9 cellular contexts compared by ENCODE assay signal in the genomic region with DNA sequence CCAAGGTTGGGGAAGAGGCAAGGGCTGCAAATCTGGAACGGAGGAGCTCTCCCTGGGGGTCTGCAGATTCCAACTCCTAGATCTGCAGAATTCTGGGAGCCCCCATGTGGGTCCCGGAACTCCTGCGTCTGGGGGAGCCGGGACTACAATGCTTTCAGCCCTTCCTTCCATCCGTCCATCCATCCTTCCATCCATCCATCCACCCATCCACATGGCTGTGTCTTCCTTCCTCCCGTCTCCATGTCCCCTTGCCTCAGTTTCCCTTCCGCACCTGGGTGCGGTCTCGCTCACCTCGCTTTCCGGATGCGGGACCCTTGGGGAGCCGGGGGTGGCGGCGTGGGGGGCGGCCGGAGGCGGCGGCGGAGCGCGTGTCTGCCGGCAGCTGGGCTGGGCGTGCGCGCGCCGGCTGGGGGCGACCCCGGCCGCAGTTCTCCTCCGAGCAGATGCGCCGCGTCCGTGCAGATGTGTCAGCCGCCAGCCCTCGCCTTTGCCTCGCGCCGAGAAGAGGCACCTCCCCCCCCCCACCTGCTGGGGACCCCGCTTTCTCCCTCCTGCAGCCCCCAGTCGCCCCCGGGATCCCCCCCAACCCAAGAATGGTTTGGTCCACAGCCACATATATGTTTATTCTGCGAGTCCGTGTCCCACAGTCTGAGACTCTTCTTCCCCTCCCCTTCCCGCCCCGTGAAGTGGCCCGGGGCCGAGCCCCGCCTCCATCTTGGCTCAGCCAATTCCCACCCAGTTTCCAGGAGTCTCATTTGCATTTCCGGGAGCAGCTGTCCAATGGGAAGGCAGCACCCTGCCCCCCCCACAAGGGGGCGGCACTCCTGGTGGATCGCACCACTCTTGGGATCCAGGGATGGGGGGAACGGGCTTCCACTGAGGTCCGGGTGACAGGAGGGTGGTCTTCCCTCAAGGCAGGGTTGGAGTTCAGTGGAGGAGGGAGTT. TPM values are rescaled to one million over a fixed set of nuclear protein-coding genes. Genes with fewer than 3 reads are reported as not detected.
A peak's percentile ranks its signal among the peaks of the same experiment; 100 is the strongest.
DNase-seq lines count a peak whose midpoint lies in the region; ATAC-seq and TF ChIP-seq lines count a peak whose summit lies in the region.
"Had no signal": no experiment of that assay in that cellular context is flagged by ENCODE, and none has a peak within 500 bp of the region (broad histone marks: within the 10 kb centered on the region; RNA-seq: fewer than 3 reads in every experiment).

No MANE protein-coding gene starts in this region.

- in situ Hi-C loops in brain microvascular endothelial cell (cut with HindIII; ENCODE audit: low pct_ligation_motif_present, low sequenced_read_pairs) = no loop called here
- in situ Hi-C loops in gastrocnemius medialis (cut with MboI; ENCODE audit: low sequenced_read_pairs in 4 of 4) = no loop called here

- H3K9ac ChIP-seq in iPS-18a (ENCODE audit: low read length) = peak overlapping the region; percentile 28

- H3K4me3 Mint-ChIP-seq in CD4-positive, alpha-beta T cell = peak overlapping the region; percentile 36

- POLR2A ChIA-PET in CD4-positive, alpha-beta T cell (lab: Charles Lee) = interaction anchor here (0.7 to 1.4 kb wide), 4 partner anchors 9 to 68 kb away, joined by 3 to 4 read pairs (median 3); a partner anchor contains a TSS

- H3K27ac Mint-ChIP-seq in CD4-positive, alpha-beta T cell = no peak overlapping the region

- H3K4me3 ChIP-seq in Peyer's patch (peak overlapping the region in 2 of 4 donors; percentile 2 to 22), brain microvascular endothelial cell (ENCODE audit: low read depth, low read length) (peak overlapping the region; percentile 15), iPS-18a (ENCODE audit: low read length) (peak overlapping the region; percentile 39), gastrocnemius medialis (peak overlapping the region in 1 of 4 donors; percentile 19)

- H3K36me3 ChIP-seq in Peyer's patch = peaks cover 0 to 17% (median 0%) of the 10 kb centered on the region in 3 donors
- no peaks in the 10 kb centered on the region for H3K36me3 ChIP-seq in brain microvascular endothelial cell (replicated peaks)
- H3K36me3 ChIP-seq in iPS-18a (ENCODE audit: control insufficient read depth, low read depth, low read length) = no peaks in the 10 kb centered on the region
- H3K36me3 ChIP-seq in gastrocnemius medialis = no peaks in the 10 kb centered on the region

- H3K4me1 ChIP-seq in Peyer's patch (peaks cover 0 to 24% (median 9%) of the 10 kb centered on the region in 4 donors), iPS-18a (ENCODE audit: control insufficient read depth, low read depth, low read length) (no peaks in the 10 kb centered on the region), gastrocnemius medialis (peaks cover 3 to 11% of the 10 kb centered on the region in 2 donors)

- H3K9me3 ChIP-seq in CD4-positive, alpha-beta T cell (ENCODE audit: control insufficient read depth, low read length) = no peaks in the 10 kb centered on the region
- H3K9me3 ChIP-seq in Peyer's patch (no peaks in the 10 kb centered on the region), iPS-18a (ENCODE audit: control insufficient read depth, low read depth, low read length) (no peaks in the 10 kb centered on the region), gastrocnemius medialis (no peaks in the 10 kb centered on the region)

- H3K27me3 ChIP-seq in CD4-positive, alpha-beta T cell (ENCODE audit: control insufficient read depth, insufficient read depth, low read length) = peaks cover 27% of the 10 kb centered on the region
- H3K27me3 ChIP-seq in Peyer's patch = peaks cover 0 to 26% of the 10 kb centered on the region in 2 donors
- H3K27me3 ChIP-seq in brain microvascular endothelial cell (replicated peaks) = peaks cover 14% of the 10 kb centered on the region
- H3K27me3 ChIP-seq in iPS-18a (ENCODE audit: control insufficient read depth, insufficient read depth, low read length) = peaks cover 50% of the 10 kb centered on the region
- H3K27me3 ChIP-seq in gastrocnemius medialis = peaks cover 27 to 33% (median 31%) of the 10 kb centered on the region in 3 donors

- H3K27ac ChIP-seq in CD4-positive, alpha-beta T cell (ENCODE audit: low read depth, low read length) = no peak overlapping the region
- H3K27ac ChIP-seq in Peyer's patch (no peak overlapping the region), brain microvascular endothelial cell (no peak overlapping the region), iPS-18a (ENCODE audit: low read length) (no peak overlapping the region), gastrocnemius medialis (no peak overlapping the region)

- no peak for TF ChIP-seq CTCF in CD4-positive, alpha-beta T cell (IDR thresholded peaks at IDR 0.05)
- TF ChIP-seq CTCF in Peyer's patch (IDR thresholded peaks at IDR 0.05) (no peak), brain microvascular endothelial cell (IDR thresholded peaks at IDR 0.05; ENCODE audit: low read depth, low read length, missing control alignments) (peak; percentile 5), gastrocnemius medialis (IDR thresholded peaks at IDR 0.05 in 4 of 5, conservative IDR thresholded peaks at IDR 0.05 in 1 of 5) (peak in 1 of 5 experiments; percentile 29)

- peaks cover 33% of the 10 kb centered on the region for H3K27me3 Mint-ChIP-seq in CD4-positive, alpha-beta T cell

- DNase-seq in CD4-positive, alpha-beta T cell = peak in 4 of 10 experiments; percentile 19 to 58 (median 30)
- peak; percentile 85 for DNase-seq in HuH-7.5 (ENCODE audit: low spot score)
- peak in 2 of 3 donors; percentile 56 to 67 for DNase-seq in Peyer's patch
- DNase-seq in brain microvascular endothelial cell = peak; percentile 75
- peak; percentile 35 to 71 for DNase-seq in gastrocnemius medialis

- intact Hi-C loops in CD4-positive, alpha-beta T cell (cut with DNase I, micrococcal nuclease) = no loop called here
- intact Hi-C loops in gastrocnemius medialis (cut with DNase I; ENCODE audit: low total_unique reads) = no loop called here

- no peaks in the 10 kb centered on the region for H3K36me3 Mint-ChIP-seq in CD4-positive, alpha-beta T cell (ENCODE audit: low read depth)

- CTCF ChIA-PET in CD4-positive, alpha-beta T cell (lab: Charles Lee) = interaction anchor here (0.6 to 1.0 kb wide), 2 partner anchors 51 to 534 kb away, joined by 3 to 4 read pairs; no protein-coding TSS in a partner anchor

- peak; percentile 68 for ATAC-seq in CD4-positive, alpha-beta T cell (ENCODE audit: poor library complexity)
- peak; percentile 82 to 93 for ATAC-seq in gastrocnemius medialis
- ATAC-seq in HG03095 (IDR thresholded peaks at IDR 0.05; ENCODE audit: unreplicated experiment) = no peak
- ATAC-seq in GM19328 (IDR thresholded peaks at IDR 0.05; ENCODE audit: unreplicated experiment) = no peak

- peaks cover 13% of the 10 kb centered on the region for H3K4me1 Mint-ChIP-seq in CD4-positive, alpha-beta T cell (ENCODE audit: low read depth)

- TF ChIP-seq POLR2A in Peyer's patch (IDR thresholded peaks at IDR 0.05) (no peak), gastrocnemius medialis (IDR thresholded peaks at IDR 0.05) (no peak)

- no peaks in the 10 kb centered on the region for H3K9me3 Mint-ChIP-seq in CD4-positive, alpha-beta T cell

RNA-seq across cellular contexts. Expression of a gene that starts 8.8 kb away (rescaled TPM):
- 1 to 10 TPM; 1.5 to 2.2 TPM for total RNA-seq in CD4-positive, alpha-beta T cell
- total RNA-seq in Peyer's patch (100 to 1,000 TPM in 1 of 4 donors, 10 to 100 TPM in 3; 28.1 to 102 (median 60.0) TPM), gastrocnemius medialis (100 to 1,000 TPM in 1 of 4 donors, 10 to 100 TPM in 3; 59.7 to 101 (median 88.7) TPM)

RNA-seq across cellular contexts. Expression of a gene that starts 9.6 kb away (rescaled TPM):
- total RNA-seq in CD4-positive, alpha-beta T cell = not detected
- total RNA-seq in Peyer's patch (not detected), gastrocnemius medialis (not detected)
- total RNA-seq: glomerular endothelial cell had no signal

RNA-seq across cellular contexts. Expression of a gene that starts 11.9 kb away (rescaled TPM):
- total RNA-seq in CD4-positive, alpha-beta T cell = not detected
- not detected for total RNA-seq in Peyer's patch
- not detected for total RNA-seq in gastrocnemius medialis
- total RNA-seq: glomerular endothelial cell had no signal

RNA-seq across cellular contexts. Expression of a gene that starts 23.8 kb away (rescaled TPM):
- 10 to 100 TPM; 26.6 to 27.2 TPM for total RNA-seq in CD4-positive, alpha-beta T cell
- total RNA-seq in Peyer's patch (10 to 100 TPM; 10.1 to 47.0 (median 15.5) TPM), gastrocnemius medialis (10 to 100 TPM in 3 of 4 donors, 1 to 10 TPM in 1; 7.4 to 22.3 (median 14.1) TPM)

RNA-seq across cellular contexts. Expression of a gene that starts 32.3 kb away (rescaled TPM):
- total RNA-seq in CD4-positive, alpha-beta T cell = 10 to 100 TPM; 10.5 to 14.7 TPM
- total RNA-seq in Peyer's patch = 1 to 10 TPM; 1.4 to 7.4 (median 3.0) TPM
- total RNA-seq in gastrocnemius medialis = 1 to 10 TPM in 2 of 4 donors, under 1 TPM in 2; 0.40 to 2.5 (median 1.1) TPM

Comparison
In these comparisons a context has a peak if more than half of its experiments do, and no peak if none do; other contexts are left out.
1. ATAC-seq: peak in CD4-positive, alpha-beta T cell (single experiment) and gastrocnemius medialis (2 of 2); none in HG03095 (single experiment) and GM19328 (single experiment).
2. RNA of a gene that starts 8.8 kb away (total RNA-seq): 59.7 to 101 TPM in gastrocnemius medialis and 28.1 to 102 TPM in Peyer's patch; 1.5 to 2.2 TPM in CD4-positive, alpha-beta T cell; every median in the first group is over 4 times any median in the second.